In the genomic region with DNA sequence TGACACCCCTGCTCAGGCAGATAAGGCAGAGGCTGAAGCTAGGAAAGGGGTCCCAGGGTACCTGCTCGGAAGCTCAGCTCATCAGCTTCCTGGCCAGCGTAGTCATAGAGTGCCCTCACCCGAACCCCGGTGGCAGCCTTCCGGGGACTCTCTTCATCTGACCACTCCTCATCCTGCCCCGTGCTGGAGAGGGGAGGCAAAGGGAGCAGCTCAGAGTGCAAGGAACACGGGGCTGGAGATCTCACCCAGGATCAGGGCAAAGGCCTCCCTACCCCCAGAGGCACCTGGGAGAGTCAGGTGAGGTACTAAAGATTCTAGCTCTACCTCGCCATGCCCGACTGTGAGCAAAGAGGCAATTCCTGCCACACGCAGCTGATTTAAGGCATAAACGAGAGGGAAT, we compare ENCODE assay signal across 10 cellular contexts. TPM values are rescaled to one million over a fixed set of nuclear protein-coding genes. Genes with fewer than 3 reads are reported as not detected.
A peak's percentile ranks its signal among the peaks of the same experiment; 100 is the strongest.
DNase-seq lines count a peak whose midpoint lies in the region; ATAC-seq and TF ChIP-seq lines count a peak whose summit lies in the region.
"Had no signal": no experiment of that assay in that cellular context is flagged by ENCODE, and none has a peak within 500 bp of the region (broad histone marks: within the 10 kb centered on the region; RNA-seq: fewer than 3 reads in every experiment).

No MANE protein-coding gene starts in this region.

- no peak for TF ChIP-seq EP300 in ovary (IDR thresholded peaks at IDR 0.05)

- H3K36me3 ChIP-seq in right atrium auricular region (peaks cover 49% of the 10 kb centered on the region), ovary (no peaks in the 10 kb centered on the region)
- H3K36me3 ChIP-seq in effector memory CD4-positive, alpha-beta T cell (ENCODE audit: control insufficient read depth, insufficient read depth, low read length) = peaks cover 10% of the 10 kb centered on the region

- no peak for ATAC-seq in Right ventricle myocardium inferior
- ATAC-seq in HG03045 (IDR thresholded peaks at IDR 0.05; ENCODE audit: unreplicated experiment) = no peak
- no peak for ATAC-seq in GM21529 (IDR thresholded peaks at IDR 0.05; ENCODE audit: unreplicated experiment)

- intact Hi-C loops in Right ventricle myocardium inferior (cut with DNase I) (loop anchor here (5.0 kb wide), 2 partner anchors 34 to 69 kb away; a partner anchor contains a TSS), ovary (cut with DNase I) (loop anchor here in 3 of 4 donors (5.0 to 10.0 kb wide), 3 partner anchors 89 to 179 kb away; a partner anchor contains a TSS)

- no peaks in the 10 kb centered on the region for H3K9me3 ChIP-seq in right atrium auricular region
- H3K9me3 ChIP-seq in effector memory CD4-positive, alpha-beta T cell (ENCODE audit: control insufficient read depth, low read length) = no peaks in the 10 kb centered on the region
- no peaks in the 10 kb centered on the region for H3K9me3 ChIP-seq in ovary

- H3K27me3 ChIP-seq in right atrium auricular region = no peaks in the 10 kb centered on the region
- no peaks in the 10 kb centered on the region for H3K27me3 ChIP-seq in effector memory CD4-positive, alpha-beta T cell (replicated peaks; ENCODE audit: control insufficient read depth, insufficient read depth, low read length, poor library complexity, severe bottlenecking)
- no peaks in the 10 kb centered on the region for H3K27me3 ChIP-seq in ovary

- TF ChIP-seq CTCF in right atrium auricular region (IDR thresholded peaks at IDR 0.05) (no peak), ovary (IDR thresholded peaks at IDR 0.05) (no peak)

- no peak for TF ChIP-seq POLR2A in ovary (IDR thresholded peaks at IDR 0.05)

- WGBS in ovary, 3 donors = 80 to 83% (median 82%) methylated on average over 11 of the region's 11 CpGs

- H3K27ac ChIP-seq in right atrium auricular region (peak overlapping the region; percentile 99), ovary (peak overlapping the region; percentile 97 to 98)
- H3K27ac ChIP-seq in effector memory CD4-positive, alpha-beta T cell (ENCODE audit: insufficient read depth, low read length, poor library complexity, severe bottlenecking) = peak overlapping the region; percentile 96

- DNase-seq in right atrium auricular region (ENCODE audit: low spot score) (no peak), Right ventricle myocardium inferior (ENCODE audit: missing footprints) (no peak), ovary (peak in 1 of 5 donors; percentile 44), SKM-1 (lab: John Stamatoyannopoulos, UW; ENCODE audit: unreplicated experiment) (no peak), NCI-H1930 (lab: John Stamatoyannopoulos, UW) (no peak)
- DNase-seq in effector memory CD4-positive, alpha-beta T cell = no peak
- DNase-seq: foreskin melanocyte, small intestine had no signal

- no peak overlapping the region for H3K4me3 ChIP-seq in right atrium auricular region
- H3K4me3 ChIP-seq in effector memory CD4-positive, alpha-beta T cell (ENCODE audit: insufficient read depth, low read depth, low read length, poor library complexity, severe bottlenecking) = no peak overlapping the region
- no peak overlapping the region for H3K4me3 ChIP-seq in ovary

- H3K4me1 ChIP-seq in right atrium auricular region = peaks cover 0 to 74% of the 10 kb centered on the region in 2 donors
- H3K4me1 ChIP-seq in effector memory CD4-positive, alpha-beta T cell (ENCODE audit: control insufficient read depth, insufficient read depth, low read length, poor library complexity, severe bottlenecking) = peaks cover 21% of the 10 kb centered on the region
- H3K4me1 ChIP-seq in ovary (ENCODE audit: insufficient read depth) = peaks cover 13% of the 10 kb centered on the region

RNA-seq across cellular contexts. Expression of a gene that starts 1.6 kb away (rescaled TPM):
- total RNA-seq in right atrium auricular region (10 to 100 TPM; 75.1 to 78.0 TPM), Right ventricle myocardium inferior (45.8 TPM), ovary (10 to 100 TPM; 66.0 to 94.9 (median 75.2) TPM)
- 10 to 100 TPM; 41.5 to 65.2 TPM for polyA plus RNA-seq in ovary

RNA-seq across cellular contexts. Expression of a gene that starts 7.9 kb away (rescaled TPM):
- total RNA-seq in right atrium auricular region (100 to 1,000 TPM; 107 to 186 TPM), Right ventricle myocardium inferior (177 TPM), ovary (10 to 100 TPM; 26.1 to 69.8 (median 40.8) TPM)
- polyA plus RNA-seq in ovary = 10 to 100 TPM in 1 of 2 donors, 1 to 10 TPM in 1; 2.9 to 25.7 TPM

RNA-seq across cellular contexts. Expression of a gene that starts 36.5 kb away (rescaled TPM):
- total RNA-seq in right atrium auricular region = 10 to 100 TPM in 1 of 2 donors, 1 to 10 TPM in 1; 8.8 to 12.0 TPM
- total RNA-seq in Right ventricle myocardium inferior = 10.3 TPM
- 10 to 100 TPM; 20.0 to 34.7 (median 25.8) TPM for total RNA-seq in ovary
- 10 to 100 TPM; 21.1 to 40.6 TPM for polyA plus RNA-seq in ovary
